In the genomic region with DNA sequence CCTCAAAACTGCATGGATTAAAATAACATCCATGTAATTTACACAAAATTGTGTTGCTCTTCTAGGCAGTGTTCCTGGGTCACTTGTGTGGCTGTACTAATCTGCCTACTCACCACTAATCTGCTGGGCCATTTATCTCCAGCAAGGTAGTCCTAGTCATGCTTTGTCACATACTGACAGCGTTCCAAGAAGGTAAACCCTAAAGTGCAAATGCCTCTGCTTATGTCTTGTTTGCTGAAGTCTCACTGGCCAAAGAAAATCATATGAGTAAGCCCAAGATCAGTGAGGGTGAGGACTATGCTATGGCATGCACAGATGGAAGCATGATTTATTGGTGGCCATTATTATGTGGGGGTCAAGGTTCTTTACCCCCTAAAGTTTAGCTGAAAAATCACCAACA, we compare ENCODE assay signal across 18 cellular contexts.
DNase-seq lines count a peak whose midpoint lies in the region; FAIRE-seq and TF ChIP-seq lines count a peak whose summit lies in the region.
"Had no signal": no experiment of that assay in that cellular context is flagged by ENCODE, and none has a peak within 500 bp of the region (broad histone marks: within the 10 kb centered on the region; RNA-seq: fewer than 3 reads in every experiment).

No MANE protein-coding gene starts in this region.

- no peak overlapping the region for H3K9ac ChIP-seq in mammary epithelial cell (ENCODE audit: insufficient read depth, low read length)

- no peak overlapping the region for H3K4me2 ChIP-seq in mammary epithelial cell (ENCODE audit: insufficient read depth, low read depth, low read length)

- H3K27ac Mint-ChIP-seq in MCF 10A (ENCODE audit: low read depth, unreplicated experiment), result no peak overlapping the region
- no peak overlapping the region for H3K27ac Mint-ChIP-seq in activated T-helper 2 cell treated with anti-CD3 and anti-CD28 coated beads, Interferon-gamma antibody, Interleukin-2, Interleukin-4, amounts not matched to agents 10 μg/mL and 5 μg/mL and 100 μg/mL, durations not matched to agents 14 hours and 24 hours and 36 hours
- H3K27ac Mint-ChIP-seq: CD4-positive, alpha-beta memory T cell had no signal

- no TSS peak for BruUV-seq in mammary epithelial cell (replicated peaks; lab: Mats Ljungman, UMichigan)
- BruUV-seq in MCF 10A (replicated peaks; lab: Mats Ljungman, UMichigan), result no TSS peak

- H3K27ac ChIP-seq in mammary epithelial cell (ENCODE audit: insufficient read depth, low read depth, low read length) (no peak overlapping the region), small intestine (ENCODE audit: low read depth in 1 of 2, low read length in 1 of 2) (no peak overlapping the region)
- H3K27ac ChIP-seq: 22Rv1 had no signal

- H3K27me3 ChIP-seq in mammary epithelial cell (ENCODE audit: insufficient read depth, low read length), result no peaks in the 10 kb centered on the region
- no peaks in the 10 kb centered on the region for H3K27me3 ChIP-seq in small intestine (ENCODE audit: control insufficient read depth in 2 of 2, insufficient read depth in 2 of 2, low read length in 2 of 2)

- dilution Hi-C loops in mammary epithelial cell (cut with HindIII; ENCODE audit: low sequenced_read_pairs), result no loop called here

- H3K4me3 ChIP-seq in mammary epithelial cell (replicated peaks in 1 of 3; ENCODE audit: insufficient read depth in 1 of 3, low read depth in 2 of 3, low read length in 3 of 3) (no peak overlapping the region), epithelial cell of esophagus (ENCODE audit: low read length) (no peak overlapping the region), small intestine (ENCODE audit: low read depth in 1 of 2, low read length in 2 of 2) (no peak overlapping the region)
- H3K4me3 ChIP-seq: K562 had no signal

- no peak overlapping the region for H3K4me3 Mint-ChIP-seq in MCF 10A (ENCODE audit: unreplicated experiment)
- no peak overlapping the region for H3K4me3 Mint-ChIP-seq in activated T-helper 2 cell treated with anti-CD3 and anti-CD28 coated beads, Interferon-gamma antibody, Interleukin-2, Interleukin-4, amounts not matched to agents 10 μg/mL and 5 μg/mL and 100 μg/mL, durations not matched to agents 14 hours and 24 hours and 36 hours (ENCODE audit: low read depth)
- H3K4me3 Mint-ChIP-seq: CD4-positive, alpha-beta memory T cell had no signal

- TF ChIP-seq CTCF in mammary epithelial cell (conservative IDR thresholded peaks at IDR 0.05 in 1 of 2, IDR thresholded peaks at IDR 0.05 in 1 of 2; ENCODE audit: extremely low read depth in 1 of 2, insufficient read depth in 1 of 2, low read depth in 1 of 2, low read length in 2 of 2) (no peak), MCF 10A (IDR thresholded peaks at IDR 0.05; ENCODE audit: unreplicated experiment) (no peak), epithelial cell of esophagus (IDR thresholded peaks at IDR 0.05; ENCODE audit: insufficient read depth, low read depth, low read length, missing control alignments) (no peak)

- H3K9me3 ChIP-seq in mammary epithelial cell (replicated peaks; ENCODE audit: insufficient read depth, low read length), result no peaks in the 10 kb centered on the region
- H3K9me3 ChIP-seq in small intestine (ENCODE audit: control insufficient read depth, low read depth), result no peaks in the 10 kb centered on the region

- no peaks in the 10 kb centered on the region for H4K20me1 ChIP-seq in mammary epithelial cell (ENCODE audit: insufficient read depth, low read length)

- intact Hi-C loops in mammary epithelial cell (cut with micrococcal nuclease), result no loop called here
- intact Hi-C loops in MCF 10A (cut with micrococcal nuclease), result no loop called here
- intact Hi-C loops in activated T-helper 2 cell treated with anti-CD3 and anti-CD28 coated beads, Interferon-gamma antibody, Interleukin-2, Interleukin-4, amounts not matched to agents 10 μg/mL and 5 μg/mL and 100 μg/mL, durations not matched to agents 14 hours and 24 hours and 36 hours (cut with micrococcal nuclease), result no loop called here

- no peaks in the 10 kb centered on the region for H3K4me1 Mint-ChIP-seq in MCF 10A (ENCODE audit: insufficient read depth, unreplicated experiment)
- H3K4me1 Mint-ChIP-seq in activated T-helper 2 cell treated with anti-CD3 and anti-CD28 coated beads, Interferon-gamma antibody, Interleukin-2, Interleukin-4, amounts not matched to agents 10 μg/mL and 5 μg/mL and 100 μg/mL, durations not matched to agents 14 hours and 24 hours and 36 hours (ENCODE audit: low read depth), result no peaks in the 10 kb centered on the region
- H3K4me1 Mint-ChIP-seq: CD4-positive, alpha-beta memory T cell had no signal

- no peaks in the 10 kb centered on the region for H3K9me3 Mint-ChIP-seq in MCF 10A (ENCODE audit: unreplicated experiment)
- peaks cover 33% of the 10 kb centered on the region for H3K9me3 Mint-ChIP-seq in activated T-helper 2 cell treated with anti-CD3 and anti-CD28 coated beads, Interferon-gamma antibody, Interleukin-2, Interleukin-4, amounts not matched to agents 10 μg/mL and 5 μg/mL and 100 μg/mL, durations not matched to agents 14 hours and 24 hours and 36 hours

- no peaks in the 10 kb centered on the region for H3K27me3 Mint-ChIP-seq in MCF 10A (ENCODE audit: insufficient read depth, unreplicated experiment)
- H3K27me3 Mint-ChIP-seq in activated T-helper 2 cell treated with anti-CD3 and anti-CD28 coated beads, Interferon-gamma antibody, Interleukin-2, Interleukin-4, amounts not matched to agents 10 μg/mL and 5 μg/mL and 100 μg/mL, durations not matched to agents 14 hours and 24 hours and 36 hours (ENCODE audit: low read depth), result no peaks in the 10 kb centered on the region
- H3K27me3 Mint-ChIP-seq: CD4-positive, alpha-beta memory T cell had no signal

- in situ Hi-C loops in mammary epithelial cell (cut with MboI; ENCODE audit: low sequenced_read_pairs in 2 of 2), result no loop called here

- POLR2A ChIA-PET in MCF 10A (lab: Yijun Ruan, JAX), result no interaction called here

- WGBS in mammary epithelial cell (ENCODE audit: low coverage, missing lambda C conversion rate), result 67% methylated on average over 1 of the region's 1 CpG
- 17 to 68% (median 37%) methylated on average over 1 of the region's 1 CpG for WGBS in small intestine, 3 donors

- H3K36me3 ChIP-seq in mammary epithelial cell (ENCODE audit: insufficient read depth, low read length) (no peaks in the 10 kb centered on the region), small intestine (ENCODE audit: control insufficient read depth in 2 of 2, insufficient read depth in 2 of 2, low read length in 2 of 2) (no peaks in the 10 kb centered on the region)

- no peaks in the 10 kb centered on the region for H3K36me3 Mint-ChIP-seq in MCF 10A (ENCODE audit: insufficient read depth, unreplicated experiment)
- no peaks in the 10 kb centered on the region for H3K36me3 Mint-ChIP-seq in activated T-helper 2 cell treated with anti-CD3 and anti-CD28 coated beads, Interferon-gamma antibody, Interleukin-2, Interleukin-4, amounts not matched to agents 10 μg/mL and 5 μg/mL and 100 μg/mL, durations not matched to agents 14 hours and 24 hours and 36 hours (ENCODE audit: low read depth)
- H3K36me3 Mint-ChIP-seq: CD4-positive, alpha-beta memory T cell had no signal

- no peak overlapping the region for H2AFZ ChIP-seq in mammary epithelial cell (ENCODE audit: low read depth, low read length)

- CTCF ChIA-PET in mammary epithelial cell (lab: Charles Lee; ENCODE audit: low non-redundant PET), result no interaction called here
- CTCF ChIA-PET in MCF 10A (lab: Yijun Ruan, JAX), result no interaction called here

- peak; percentile 32 for DNase-seq in mammary epithelial cell
- DNase-seq in MCF 10A (ENCODE audit: unreplicated experiment), result no peak
- peak; percentile 1 for DNase-seq in RKO (ENCODE audit: low spot score)
- DNase-seq in epithelial cell of esophagus (ENCODE audit: low read depth), result peak; percentile 6
- DNase-seq in small intestine, result peak; percentile 30
- DNase-seq in ecto neural progenitor cell (ENCODE audit: low spot score), result no peak
- no peak for DNase-seq in activated T-helper 2 cell treated with anti-CD3 and anti-CD28 coated beads, Interferon-gamma antibody, Interleukin-2, Interleukin-4, amounts not matched to agents 10 μg/mL and 5 μg/mL and 100 μg/mL, durations not matched to agents 14 hours and 24 hours and 36 hours (ENCODE audit: low spot score)
- DNase-seq in DMS153 treated with DMSO at 0.1 percent for 48 hours (lab: John Stamatoyannopoulos, UW; ENCODE audit: unreplicated experiment), result no peak
- DNase-seq: Calu3; CD4-positive, alpha-beta memory T cell; NCI-H1092; NCI-H146; NCI-H524; SHP77 treated with DMSO at 0.1 percent for 48 hours had no signal

- H3K4me1 ChIP-seq in mammary epithelial cell (ENCODE audit: insufficient read depth, low read length), result no peaks in the 10 kb centered on the region
- no peaks in the 10 kb centered on the region for H3K4me1 ChIP-seq in small intestine (ENCODE audit: control insufficient read depth in 2 of 2, insufficient read depth in 1 of 2, low read depth in 1 of 2, low read length in 1 of 2)

- H3K79me2 ChIP-seq in mammary epithelial cell (ENCODE audit: insufficient read depth, low read length), result no peaks in the 10 kb centered on the region

- no peak for FAIRE-seq in small intestine (lab: Jason Lieb, UNC)
- FAIRE-seq: G401.6, H1, K562 had no signal

Comparison
In these comparisons a context has a peak if more than half of its experiments do, and no peak if none do; other contexts are left out.
1. DNase-seq: peak in mammary epithelial cell (single experiment), RKO (single experiment), epithelial cell of esophagus (single experiment) and small intestine (single experiment); none in MCF 10A (single experiment), ecto neural progenitor cell (single experiment), activated T-helper 2 cell treated with anti-CD3 and anti-CD28 coated beads, Interferon-gamma antibody, Interleukin-2, Interleukin-4, amounts not matched to agents 10 μg/mL and 5 μg/mL and 100 μg/mL, durations not matched to agents 14 hours and 24 hours and 36 hours (single experiment) and DMS153 treated with DMSO at 0.1 percent for 48 hours (single experiment).